Comparison of ENCODE assay signal across 8 cellular contexts in the genomic region with DNA sequence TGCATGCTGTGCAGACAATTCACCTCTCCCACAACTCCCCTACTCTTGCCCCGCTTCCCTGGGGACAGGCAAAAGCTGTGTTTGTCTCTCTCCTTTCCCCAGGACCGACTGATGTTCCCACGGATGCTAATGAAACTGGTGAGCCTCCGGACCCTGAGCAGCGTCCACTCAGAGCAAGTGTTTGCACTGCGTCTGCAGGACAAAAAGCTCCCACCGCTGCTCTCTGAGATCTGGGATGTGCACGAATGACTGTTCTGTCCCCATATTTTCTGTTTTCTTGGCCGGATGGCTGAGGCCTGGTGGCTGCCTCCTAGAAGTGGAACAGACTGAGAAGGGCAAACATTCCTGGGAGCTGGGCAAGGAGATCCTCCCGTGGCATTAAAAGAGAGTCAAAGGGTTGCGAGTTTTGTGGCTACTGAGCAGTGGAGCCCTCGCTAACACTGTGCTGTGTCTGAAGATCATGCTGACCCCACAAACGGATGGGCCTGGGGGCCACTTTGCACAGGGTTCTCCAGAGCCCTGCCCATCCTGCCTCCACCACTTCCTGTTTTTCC. TPM values are rescaled to one million over a fixed set of nuclear protein-coding genes. Genes with fewer than 3 reads are reported as not detected.
DNase-seq lines count a peak whose midpoint lies in the region; ATAC-seq and TF ChIP-seq lines count a peak whose summit lies in the region.

No MANE protein-coding gene starts in this region.

- no peaks in the 10 kb centered on the region for H3K9me3 ChIP-seq in left lung

- H3K27me3 ChIP-seq in left lung = no peaks in the 10 kb centered on the region

- peak overlapping the region; percentile 68 to 76 for H3K4me3 ChIP-seq in left lung

- H3K27ac ChIP-seq in left lung (peak overlapping the region; percentile 87 to 96), substantia nigra (ENCODE audit: low read depth, low read length, poor library complexity, severe bottlenecking) (peak overlapping the region; percentile 94)

- H3K27me3 Mint-ChIP-seq in T-helper 1 cell treated with Interleukin-12 subunit alpha and Interleukin-12 subunit beta and Interleukin-4 antibody, amounts not matched to agents 30 μg/mL and 1 μg/mL, for 36 hours (ENCODE audit: low read depth) = no peaks in the 10 kb centered on the region
- H3K27me3 Mint-ChIP-seq in activated CD8-positive, alpha-beta T cell treated with anti-CD3 and anti-CD28 coated beads, Interleukin-2, amount 10 ng/mL, durations not matched to agents 7 days and 5 days (ENCODE audit: low read depth) = no peaks in the 10 kb centered on the region

- H3K4me3 Mint-ChIP-seq in T-helper 1 cell treated with Interleukin-12 subunit alpha and Interleukin-12 subunit beta and Interleukin-4 antibody, amounts not matched to agents 30 μg/mL and 1 μg/mL, for 36 hours = peak overlapping the region; percentile 87
- peak overlapping the region; percentile 84 for H3K4me3 Mint-ChIP-seq in activated CD8-positive, alpha-beta T cell treated with anti-CD3 and anti-CD28 coated beads, Interleukin-2, amount 10 ng/mL, durations not matched to agents 7 days and 5 days

- DNase-seq in T-helper 1 cell (no peak), left lung (no peak), substantia nigra (lab: John Stamatoyannopoulos, UW) (peak in 4 of 49 donors; percentile 42 to 57 (median 48)), posterior vena cava (ENCODE audit: low spot score) (no peak), NCI-H82 treated with DMSO at 0.1 percent for 48 hours (lab: John Stamatoyannopoulos, UW; ENCODE audit: unreplicated experiment) (no peak)
- DNase-seq in activated CD8-positive, alpha-beta T cell treated with anti-CD3 and anti-CD28 coated beads, Interleukin-2, amount 10 ng/mL, durations not matched to agents 7 days and 5 days = no peak

- H3K36me3 ChIP-seq in left lung = no peaks in the 10 kb centered on the region

- H3K36me3 Mint-ChIP-seq in T-helper 1 cell treated with Interleukin-12 subunit alpha and Interleukin-12 subunit beta and Interleukin-4 antibody, amounts not matched to agents 30 μg/mL and 1 μg/mL, for 36 hours (ENCODE audit: low read depth) = peaks cover 4% of the 10 kb centered on the region
- H3K36me3 Mint-ChIP-seq in activated CD8-positive, alpha-beta T cell treated with anti-CD3 and anti-CD28 coated beads, Interleukin-2, amount 10 ng/mL, durations not matched to agents 7 days and 5 days (ENCODE audit: low read depth) = peaks cover 12% of the 10 kb centered on the region

- TF ChIP-seq CTCF in left lung (IDR thresholded peaks at IDR 0.05) = no peak

- POLR2A ChIA-PET in activated CD8-positive, alpha-beta T cell treated with anti-CD3 and anti-CD28 coated beads, Interleukin-2, amount 10 ng/mL, durations not matched to agents 7 days and 5 days (lab: Charles Lee) = interaction anchor here (1.1 to 1.4 kb wide), 4 partner anchors 10 to 53 kb away, joined by 3 to 7 read pairs (median 6); partner anchors contain the start of genes ACP2 and DDB2

- CTCF ChIA-PET in activated CD8-positive, alpha-beta T cell treated with anti-CD3 and anti-CD28 coated beads, Interleukin-2, amount 10 ng/mL, durations not matched to agents 7 days and 5 days (lab: Charles Lee) = interaction anchor here (0.7 to 2.3 kb wide), 7 partner anchors 9 to 163 kb away, joined by 3 to 29 read pairs (median 5); partner anchors contain the start of genes ACP2 and NR1H3

- H3K4me1 ChIP-seq in left lung = peaks cover 16 to 42% of the 10 kb centered on the region in 2 donors

- ATAC-seq in activated CD8-positive, alpha-beta T cell treated with anti-CD3 and anti-CD28 coated beads, Interleukin-2, amount 10 ng/mL, durations not matched to agents 7 days and 5 days = no peak
- no peak for ATAC-seq in left lung
- ATAC-seq in GM21515 (IDR thresholded peaks at IDR 0.05; ENCODE audit: unreplicated experiment) = no peak

- intact Hi-C loops in left lung (cut with DNase I) (no loop called here), posterior vena cava (cut with DNase I) (no loop called here)

- peaks cover 44% of the 10 kb centered on the region for H3K4me1 Mint-ChIP-seq in T-helper 1 cell treated with Interleukin-12 subunit alpha and Interleukin-12 subunit beta and Interleukin-4 antibody, amounts not matched to agents 30 μg/mL and 1 μg/mL, for 36 hours (ENCODE audit: low read depth)
- H3K4me1 Mint-ChIP-seq in activated CD8-positive, alpha-beta T cell treated with anti-CD3 and anti-CD28 coated beads, Interleukin-2, amount 10 ng/mL, durations not matched to agents 7 days and 5 days (ENCODE audit: low read depth) = peaks cover 64% of the 10 kb centered on the region

- H3K9me3 Mint-ChIP-seq in T-helper 1 cell treated with Interleukin-12 subunit alpha and Interleukin-12 subunit beta and Interleukin-4 antibody, amounts not matched to agents 30 μg/mL and 1 μg/mL, for 36 hours = no peaks in the 10 kb centered on the region
- H3K9me3 Mint-ChIP-seq in activated CD8-positive, alpha-beta T cell treated with anti-CD3 and anti-CD28 coated beads, Interleukin-2, amount 10 ng/mL, durations not matched to agents 7 days and 5 days (ENCODE audit: insufficient read depth) = no peaks in the 10 kb centered on the region

- peak overlapping the region; percentile 96 for H3K27ac Mint-ChIP-seq in T-helper 1 cell treated with Interleukin-12 subunit alpha and Interleukin-12 subunit beta and Interleukin-4 antibody, amounts not matched to agents 30 μg/mL and 1 μg/mL, for 36 hours
- peak overlapping the region; percentile 98 for H3K27ac Mint-ChIP-seq in activated CD8-positive, alpha-beta T cell treated with anti-CD3 and anti-CD28 coated beads, Interleukin-2, amount 10 ng/mL, durations not matched to agents 7 days and 5 days

RNA-seq across cellular contexts. Expression of gene MADD, which starts 1.4 kb away (rescaled TPM):
- total RNA-seq in activated CD8-positive, alpha-beta T cell treated with anti-CD3 and anti-CD28 coated beads, Interleukin-2, amount 10 ng/mL, durations not matched to agents 7 days and 5 days = 10 to 100 TPM; 96.3 to 98.4 TPM
- total RNA-seq in left lung (10 to 100 TPM; 33.0 to 52.9 TPM), posterior vena cava (10 to 100 TPM; 32.4 to 32.5 TPM)

RNA-seq across cellular contexts. Expression of gene NR1H3, which starts 10.7 kb away (rescaled TPM):
- total RNA-seq in activated CD8-positive, alpha-beta T cell treated with anti-CD3 and anti-CD28 coated beads, Interleukin-2, amount 10 ng/mL, durations not matched to agents 7 days and 5 days = 10 to 100 TPM; 11.7 to 12.6 TPM
- total RNA-seq in left lung (10 to 100 TPM; 39.7 to 66.9 TPM), posterior vena cava (10 to 100 TPM; 11.9 to 24.8 TPM)

RNA-seq across cellular contexts. Expression of gene ACP2, which starts 19.9 kb away (rescaled TPM):
- total RNA-seq in activated CD8-positive, alpha-beta T cell treated with anti-CD3 and anti-CD28 coated beads, Interleukin-2, amount 10 ng/mL, durations not matched to agents 7 days and 5 days = 10 to 100 TPM; 26.7 to 27.5 TPM
- total RNA-seq in left lung = 10 to 100 TPM; 41.5 to 59.9 TPM
- 10 to 100 TPM; 18.0 to 25.1 TPM for total RNA-seq in posterior vena cava

RNA-seq across cellular contexts. Expression of gene DDB2, which starts 53.8 kb away (rescaled TPM):
- total RNA-seq in activated CD8-positive, alpha-beta T cell treated with anti-CD3 and anti-CD28 coated beads, Interleukin-2, amount 10 ng/mL, durations not matched to agents 7 days and 5 days = 100 to 1,000 TPM; 164 to 171 TPM
- total RNA-seq in left lung (10 to 100 TPM; 32.0 to 33.1 TPM), posterior vena cava (10 to 100 TPM; 30.1 to 31.5 TPM)
